ENCODE assay signal across 17 cellular contexts in the genomic region with DNA sequence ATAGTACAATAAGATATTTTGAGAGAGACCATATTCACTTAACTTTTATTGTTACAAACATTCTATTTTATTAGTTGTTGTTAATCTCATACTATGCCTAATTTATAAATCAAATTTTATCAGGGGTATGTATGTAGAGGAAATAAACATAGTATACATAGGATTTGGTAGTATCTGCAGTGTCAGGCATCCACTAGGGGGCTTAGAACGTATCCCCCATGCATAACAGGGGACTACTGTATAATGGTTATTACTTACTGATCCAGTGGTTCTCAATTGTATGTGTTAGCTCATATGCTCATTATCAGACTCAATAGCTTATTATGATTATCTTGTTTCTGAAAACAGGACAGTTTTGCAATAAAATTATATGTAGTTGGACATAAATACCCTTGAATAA. TPM values are rescaled to one million over a fixed set of nuclear protein-coding genes. Genes with fewer than 3 reads are reported as not detected.
A peak's percentile ranks its signal among the peaks of the same experiment; 100 is the strongest.
DNase-seq lines count a peak whose midpoint lies in the region; FAIRE-seq and TF ChIP-seq lines count a peak whose summit lies in the region.
"Had no signal": no experiment of that assay in that cellular context is flagged by ENCODE, and none has a peak within 500 bp of the region (broad histone marks: within the 10 kb centered on the region; RNA-seq: fewer than 3 reads in every experiment).

No MANE protein-coding gene starts in this region.

- H2BK5ac ChIP-seq in H1 (ENCODE audit: low read depth, low read length): no peak overlapping the region

- peak in 1 of 2 experiments; percentile 13; a peak in 1 of 4 replicates for TF ChIP-seq RAD21 in H1 (IDR thresholded peaks at IDR 0.05 in 1 of 2, conservative IDR thresholded peaks at IDR 0.05 in 1 of 2; ENCODE audit: low read depth in 2 of 2, low read length in 2 of 2)

- no peaks in the 10 kb centered on the region; a peak in 1 of 4 replicates for H3K79me2 ChIP-seq in H1 (ENCODE audit: control insufficient read depth in 1 of 2, insufficient read depth in 2 of 2, low read length in 2 of 2)

- no peaks in the 10 kb centered on the region for H4K20me1 ChIP-seq in H1 (replicated peaks in 1 of 2; ENCODE audit: control insufficient read depth in 1 of 2, insufficient read depth in 2 of 2, low read length in 2 of 2)

- H3K36me3 ChIP-seq in H1 (ENCODE audit: control insufficient read depth in 2 of 4, insufficient read depth in 4 of 4, low read length in 3 of 4): peaks cover 0 to 9% (median 4%) of the 10 kb centered on the region in 4 experiments; a peak in 3 of 8 replicates

- H2BK20ac ChIP-seq in H1 (ENCODE audit: low read length): no peak overlapping the region

- no peak overlapping the region for H4K5ac ChIP-seq in H1 (ENCODE audit: insufficient read length, low read depth, low read length)

- H3K9ac ChIP-seq in H1 (replicated peaks in 1 of 4; ENCODE audit: extremely low read depth in 1 of 4, low read depth in 3 of 4, low read length in 3 of 4): no peak overlapping the region
- H3K9ac ChIP-seq: GM23248 had no signal

- no peak overlapping the region for H3K4me2 ChIP-seq in H1 (ENCODE audit: insufficient read depth in 1 of 2, low read depth in 2 of 2, low read length in 2 of 2)

- H3K4me3 ChIP-seq in GM12865 (ENCODE audit: low read depth, low read length): no peak overlapping the region
- H3K4me3 ChIP-seq in H1 (ENCODE audit: extremely low read depth in 1 of 4, insufficient read depth in 2 of 4, low read depth in 3 of 4, low read length in 4 of 4): no peak overlapping the region
- H3K4me3 ChIP-seq: GM23248, left lung had no signal

- POLR2A ChIA-PET in H1 (lab: Charles Lee; ENCODE audit: partially characterized antibody): no interaction called here

- no peak overlapping the region for H3K18ac ChIP-seq in H1 (ENCODE audit: extremely low read depth, low read length)

- no peak overlapping the region for H2BK12ac ChIP-seq in H1 (ENCODE audit: low read depth, low read length)

- no peak overlapping the region for H3K14ac ChIP-seq in H1 (ENCODE audit: insufficient read length)

- peak; percentile 78 for FAIRE-seq in A204.1 (lab: Jason Lieb, UNC)
- no peak for FAIRE-seq in H1 (lab: Jason Lieb, UNC)
- no peak for FAIRE-seq in HTR-8/SVneo (lab: Jason Lieb, UNC)
- FAIRE-seq: urothelium cell line had no signal

- H3K9me3 ChIP-seq in H1 (ENCODE audit: insufficient read depth in 2 of 2, low read depth in 1 of 2, low read length in 1 of 2): peaks cover 6 to 11% of the 10 kb centered on the region in 2 experiments; a peak in 2 of 4 replicates

- H3K23ac ChIP-seq in H1 (ENCODE audit: insufficient read length): no peak overlapping the region

- no peak overlapping the region for H2BK15ac ChIP-seq in H1 (ENCODE audit: low read length)

- DNase-seq in GM12865 (ENCODE audit: low read depth) (no peak), NCI-H69 (lab: John Stamatoyannopoulos, UW) (peak; percentile 2), H1 (ENCODE audit: low read depth in 1 of 2, low spot score in 2 of 2) (no peak), HTR-8/SVneo (ENCODE audit: insufficient read length, low spot score) (no peak), AG08396 (ENCODE audit: low spot score) (no peak), NCI-H1436 (lab: John Stamatoyannopoulos, UW) (no peak)
- DNase-seq in stimulated activated naive CD4-positive, alpha-beta T cell treated with Interleukin-2 at 50 U/mL for 16 hours (lab: John Stamatoyannopoulos, UW): no peak
- DNase-seq: activated CD8-positive, alpha-beta T cell treated with anti-CD3 and anti-CD28 coated beads, Interleukin-2, amount 10 ng/mL, durations not matched to agents 7 days and 5 days; effector memory CD4-positive, alpha-beta T cell; EL; GM23248; NCI-H345; right cardiac atrium; stimulated activated CD4-positive, alpha-beta T cell treated with anti-CD3 and anti-CD28 coated beads, Interleukin-4, amount 100 ng/mL, for 1 hour had no signal

- no peak overlapping the region for H2BK120ac ChIP-seq in H1 (replicated peaks; ENCODE audit: low read depth, low read length)

- H3K27ac ChIP-seq in H1 (ENCODE audit: low read depth, low read length): no peak overlapping the region
- H3K27ac ChIP-seq: GM23248, left lung had no signal

- H3K56ac ChIP-seq in H1 (replicated peaks; ENCODE audit: insufficient read length, low read depth, low read length): no peak overlapping the region

- no peak for TF ChIP-seq POLR2A in H1 (IDR thresholded peaks at IDR 0.05; ENCODE audit: control extremely low read depth in 1 of 2, low read depth in 2 of 2, low read length in 2 of 2)

- no peak overlapping the region for H3K4ac ChIP-seq in H1 (replicated peaks; ENCODE audit: insufficient read length, low read depth, low read length)

- no peaks in the 10 kb centered on the region for H3K23me2 ChIP-seq in H1 (ENCODE audit: low read depth, low read length)

- H4K91ac ChIP-seq in H1 (replicated peaks; ENCODE audit: insufficient read length, low read length): no peak overlapping the region

- CTCF ChIA-PET in H1 (lab: Charles Lee; ENCODE audit: partially characterized antibody): interaction anchor here (0.6 to 3.3 kb wide), 13 partner anchors 9 to 457 kb away, joined by 3 to 14 read pairs (median 3); no protein-coding TSS in a partner anchor

- no peak for TF ChIP-seq EP300 in H1 (IDR thresholded peaks at IDR 0.05; ENCODE audit: borderline replicate concordance in 1 of 2, low read depth in 2 of 2, low read length in 2 of 2)

- no peak overlapping the region for H4K8ac ChIP-seq in H1 (ENCODE audit: extremely low read depth, insufficient read depth, low read length)

- no peak overlapping the region for H2AK5ac ChIP-seq in H1 (ENCODE audit: low read depth, low read length)

- peak; percentile 13 for TF ChIP-seq CTCF in GM12865 (IDR thresholded peaks at IDR 0.05; ENCODE audit: insufficient read depth, low read depth, low read length, missing control alignments)
- peak in 2 of 3 experiments; percentile 12 to 32; a peak in 1 of 4 replicates for TF ChIP-seq CTCF in H1 (IDR thresholded peaks at IDR 0.05; ENCODE audit: control extremely low read depth in 1 of 3, insufficient read depth in 1 of 3, low read depth in 1 of 3, low read length in 3 of 3)

- no peak overlapping the region for H2AFZ ChIP-seq in H1 (ENCODE audit: low read length)
- H2AFZ ChIP-seq: GM23248 had no signal

- H3K27me3 ChIP-seq in H1 (replicated peaks in 1 of 4; ENCODE audit: control insufficient read depth in 3 of 4, extremely low read depth in 1 of 4, insufficient read depth in 3 of 4, low read length in 3 of 4): no peaks in the 10 kb centered on the region
- H3K27me3 ChIP-seq: left lung had no signal

- WGBS in H1 (ENCODE audit: extremely low coverage in 1 of 2, insufficient coverage in 1 of 2, insufficient read length in 1 of 2, insufficient replicate concordance in 2 of 2, low coverage in 1 of 2, low lambda C conversion rate in 2 of 2, missing lambda C conversion rate in 1 of 2), 2 experiments: 65% methylated on average over 1 of the region's 1 CpG; no CpG with 5 or more reads in 1 of the 2 experiments

- H3K4me1 ChIP-seq in H1 (replicated peaks in 1 of 4; ENCODE audit: control insufficient read depth in 3 of 4, insufficient read depth in 4 of 4, low read length in 3 of 4): no peaks in the 10 kb centered on the region
- H3K4me1 ChIP-seq: left lung had no signal

- no peaks in the 10 kb centered on the region for H3K79me1 ChIP-seq in H1 (ENCODE audit: low read depth, low read length)

TF ChIP-seq in H1, 55 proteins besides CTCF, POLR2A, EP300 and RAD21:
- no peak for TF ChIP-seq CREB1 (IDR thresholded peaks at IDR 0.05)
TF ChIP-seq in H1: peak in this region for 0.

RNA-seq across cellular contexts. Expression of gene CMC1, which starts 27.6 kb away (rescaled TPM):
- total RNA-seq in H1 (2021; fragmentation: NEBNext Ultra II Directional; extraction: Animal tissue kit (Norgen Biotek cat#: 25700)): 17.8 and 19.4 TPM in 2 replicates
- polyA plus RNA-seq in H1 (2011; rRNA removed): 11.4 and 13.7 TPM in 2 replicates
- 16.7 TPM for polyA plus RNA-seq in H1 (2011; cell fraction: cytosol; rRNA removed)
- 8.3 TPM for polyA plus RNA-seq in H1 (2011; cell fraction: nucleus; rRNA removed)
- 19.3 to 34.2 TPM (median 20.6 TPM) in 4 replicates for polyA plus RNA-seq in H1 (2012, experiment 1 of 2)
- 39.3 TPM for polyA plus RNA-seq in H1 (2012, experiment 2 of 2)
- polyA plus RNA-seq in H1 (2013, experiment 1 of 2): 96.1 TPM
- 86.9 TPM for polyA plus RNA-seq in H1 (2013, experiment 2 of 2)
- polyA minus RNA-seq in H1 (2011; rRNA and poly(A)+ RNA removed): 2.2 and 3.7 TPM in 2 replicates
- 7.6 TPM for polyA minus RNA-seq in H1 (2011; cell fraction: cytosol; rRNA and poly(A)+ RNA removed)
- 36.1 TPM for polyA minus RNA-seq in H1 (2011; cell fraction: nucleus; rRNA and poly(A)+ RNA removed)
